Comparison of ENCODE assay signal across 32 cellular contexts in the genomic region with DNA sequence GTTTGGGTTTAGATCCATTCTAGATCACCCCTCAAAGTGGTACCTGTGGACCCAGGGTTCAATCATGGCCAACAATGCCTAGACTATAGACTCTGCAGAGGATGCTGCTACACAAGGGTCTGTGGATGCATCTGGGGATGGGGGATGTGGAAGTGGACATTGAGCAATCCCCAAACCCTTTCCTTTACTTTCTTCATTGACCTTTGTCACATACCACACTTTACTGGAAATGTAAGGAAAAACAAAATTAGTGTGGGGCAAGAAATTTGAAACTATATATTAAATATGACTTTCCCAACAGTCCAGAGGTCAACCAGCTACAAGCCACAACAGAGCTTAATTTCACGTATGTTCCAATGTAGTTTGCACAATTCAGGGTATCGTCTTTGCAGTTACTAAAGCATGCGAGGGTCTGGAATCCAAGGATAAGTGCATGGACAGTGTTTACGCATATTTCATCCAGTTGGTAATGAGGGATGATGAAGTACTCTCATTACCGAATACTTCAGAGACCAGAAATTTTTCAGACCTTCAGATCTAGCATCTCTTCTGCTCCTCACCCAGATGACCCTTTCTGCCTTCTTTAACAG.
"Had no signal": no experiment of that assay in that cellular context is flagged by ENCODE, and none has a peak within 500 bp of the region (broad histone marks: within the 10 kb centered on the region; RNA-seq: fewer than 3 reads in every experiment).

No MANE protein-coding gene starts in this region.

- H3K9ac ChIP-seq: neural progenitor cell, parathyroid adenoma had no signal

- H3K79me2 ChIP-seq: parathyroid adenoma had no signal

- H3K27ac ChIP-seq: neural progenitor cell, ovary, parathyroid adenoma, psoas muscle, skin epidermis, spleen, suprapubic skin, testis, tibial artery, transverse colon, upper lobe of left lung, vagina had no signal

- FAIRE-seq: urothelium cell line had no signal

- ATAC-seq: naive thymus-derived CD4-positive, alpha-beta T cell; natural killer cell; psoas muscle; right cardiac atrium; sciatic nerve; stimulated activated memory B cell treated with anti-CD40 and anti-IgM and Interleukin-4, amounts not matched to agents 10 μg/mL and 1 μg/mL and 100 μg/mL, for 72 hours; stimulated activated naive CD8-positive, alpha-beta T cell treated with anti-CD3 and anti-CD28 coated beads, Interleukin-15, amount 100 ng/mL, for 72 hours; stimulated activated naive CD8-positive, alpha-beta T cell treated with anti-CD3 and anti-CD28 coated beads, Interleukin-15, Interleukin-2, amounts not matched to agents 100 U/mL and 50 U/mL, for 24 hours had no signal

- H2AFZ ChIP-seq: neural progenitor cell, parathyroid adenoma had no signal

- H3K9me3 Mint-ChIP-seq: neural progenitor cell had no signal

- DNase-seq: naive thymus-derived CD4-positive, alpha-beta T cell; natural killer cell; occipital lobe; ovary; posterior cingulate gyrus; psoas muscle; right cardiac atrium; spleen; stimulated activated CD4-positive, alpha-beta T cell treated with anti-CD3 and anti-CD28 coated beads, Interleukin-12 subunit alpha, Interleukin-12 subunit beta, amount 100 ng/mL, for 4 hours; stimulated activated CD4-positive, alpha-beta T cell treated with anti-CD3 and anti-CD28 coated beads, Interleukin-1b, Interleukin-23, amount 100 ng/mL, for 48 hours; stimulated activated CD4-positive, alpha-beta T cell treated with anti-CD3 and anti-CD28 coated beads, Interleukin-4, amount 100 ng/mL, for 1 hour; stimulated activated CD4-positive, alpha-beta T cell treated with anti-CD3 and anti-CD28 coated beads, Interleukin-4, amount 100 ng/mL, for 4 hours; stimulated activated CD8-positive, alpha-beta memory T cell treated with anti-CD3 and anti-CD28 coated beads, Interleukin-4, amount 100 ng/mL, for 48 hours; stimulated activated naive CD4-positive, alpha-beta T cell; stimulated activated naive CD8-positive, alpha-beta T cell treated with anti-CD3 and anti-CD28 coated beads, Interleukin-15, amount 100 ng/mL, for 72 hours; stimulated activated naive CD8-positive, alpha-beta T cell treated with anti-CD3 and anti-CD28 coated beads, Interleukin-15, Interleukin-2, amounts not matched to agents 100 U/mL and 50 U/mL, for 24 hours; substantia nigra; testis; tibial artery; transverse colon; upper lobe of left lung had no signal

- H3K4me2 ChIP-seq: neural progenitor cell, smooth muscle cell had no signal

- H3K4me1 Mint-ChIP-seq: naive thymus-derived CD4-positive, alpha-beta T cell; natural killer cell; nephron; neural progenitor cell; stimulated activated memory B cell treated with anti-CD40 and anti-IgM and Interleukin-4, amounts not matched to agents 10 μg/mL and 1 μg/mL and 100 μg/mL, for 72 hours; stimulated activated naive CD8-positive, alpha-beta T cell treated with anti-CD3 and anti-CD28 coated beads, Interleukin-15, amount 100 ng/mL, for 72 hours had no signal

- H3K36me3 ChIP-seq: neural progenitor cell, ovary, spleen, suprapubic skin, tibial artery, transverse colon, upper lobe of left lung, vagina had no signal

- H3K27me3 Mint-ChIP-seq: stimulated activated naive CD8-positive, alpha-beta T cell treated with anti-CD3 and anti-CD28 coated beads, Interleukin-15, amount 100 ng/mL, for 72 hours had no signal

- H3K27ac Mint-ChIP-seq: naive thymus-derived CD4-positive, alpha-beta T cell; natural killer cell; nephron; neural progenitor cell; progenitor cell of endocrine pancreas; stimulated activated memory B cell treated with anti-CD40 and anti-IgM and Interleukin-4, amounts not matched to agents 10 μg/mL and 1 μg/mL and 100 μg/mL, for 72 hours; stimulated activated naive CD8-positive, alpha-beta T cell treated with anti-CD3 and anti-CD28 coated beads, Interleukin-15, amount 100 ng/mL, for 72 hours had no signal

- H3K27me3 ChIP-seq: neural progenitor cell, ovary, spleen, testis, tibial artery, transverse colon, upper lobe of left lung, vagina had no signal

- H3K4me3 Mint-ChIP-seq: naive thymus-derived CD4-positive, alpha-beta T cell; natural killer cell; nephron; neural progenitor cell; stimulated activated memory B cell treated with anti-CD40 and anti-IgM and Interleukin-4, amounts not matched to agents 10 μg/mL and 1 μg/mL and 100 μg/mL, for 72 hours; stimulated activated naive CD8-positive, alpha-beta T cell treated with anti-CD3 and anti-CD28 coated beads, Interleukin-15, amount 100 ng/mL, for 72 hours had no signal

- H3K36me3 Mint-ChIP-seq: naive thymus-derived CD4-positive, alpha-beta T cell; natural killer cell; neural progenitor cell; stimulated activated memory B cell treated with anti-CD40 and anti-IgM and Interleukin-4, amounts not matched to agents 10 μg/mL and 1 μg/mL and 100 μg/mL, for 72 hours had no signal

- H3K4me3 ChIP-seq: neural progenitor cell, ovary, psoas muscle, skin epidermis, smooth muscle cell, spleen, suprapubic skin, testis, tibial artery, transverse colon, upper lobe of left lung, vagina had no signal

- H3K4me1 ChIP-seq: neural progenitor cell, parathyroid adenoma, psoas muscle, spleen, suprapubic skin, testis, tibial artery, transverse colon, upper lobe of left lung, vagina had no signal

- H3K9me3 ChIP-seq: ovary, testis, tibial artery, upper lobe of left lung, vagina had no signal
